In the genomic region with DNA sequence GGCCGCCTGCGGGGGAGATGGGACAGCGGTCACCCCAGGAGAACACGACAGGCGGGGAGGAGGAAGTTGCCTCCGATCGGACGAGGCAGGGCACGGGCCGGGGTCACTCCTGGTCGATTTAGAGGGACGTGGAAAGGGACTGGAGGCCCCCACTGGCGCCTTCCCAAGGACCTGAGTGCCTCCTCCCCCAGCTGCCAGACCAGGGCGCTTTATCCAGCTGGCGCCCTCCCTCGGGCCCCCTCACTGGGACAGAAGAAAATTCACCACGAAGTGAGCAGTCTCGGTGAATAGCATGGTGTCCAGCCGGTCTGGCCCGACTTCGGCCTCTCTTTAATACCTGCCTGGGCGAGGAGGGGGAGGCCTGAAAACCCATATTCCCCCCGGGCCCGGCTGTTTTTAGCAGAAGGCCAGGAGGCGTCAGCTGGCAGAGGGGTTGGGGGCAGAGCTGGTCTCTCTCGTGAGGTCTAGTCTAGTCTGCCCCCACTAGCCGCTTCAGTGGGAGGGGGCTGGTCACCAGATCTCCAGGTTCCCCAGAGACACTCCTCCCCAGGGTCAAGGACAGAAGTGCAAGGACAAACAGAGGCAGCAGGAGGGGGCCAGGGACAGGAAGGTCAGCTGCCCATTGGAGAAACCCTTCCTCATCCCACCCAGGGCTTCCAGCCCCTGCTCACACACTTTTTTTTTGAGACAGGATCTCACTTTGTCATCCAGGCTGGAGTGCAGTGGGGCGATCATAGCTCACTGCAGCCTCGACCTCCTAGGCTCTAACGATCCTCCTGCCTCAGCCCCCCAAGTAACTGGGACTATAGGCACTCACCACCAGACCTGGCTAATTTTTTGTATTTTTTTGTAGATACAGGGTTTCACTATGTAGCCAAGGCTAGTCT, we compare ENCODE assay signal across 8 cellular contexts. TPM values are rescaled to one million over a fixed set of nuclear protein-coding genes. Genes with fewer than 3 reads are reported as not detected.
DNase-seq lines count a peak whose midpoint lies in the region; ATAC-seq lines count a peak whose summit lies in the region.

No MANE protein-coding gene starts in this region.

- intact Hi-C loops in activated T-helper 2 cell treated with anti-CD3 and anti-CD28 coated beads, Interferon-gamma antibody, Interleukin-2, Interleukin-4, amounts not matched to agents 10 μg/mL and 5 μg/mL and 100 μg/mL, durations not matched to agents 14 hours and 24 hours and 36 hours (cut with micrococcal nuclease) = loop anchor here (1.0 kb wide), 1 partner anchor 15 kb away; no protein-coding TSS in a partner anchor
- intact Hi-C loops in left ventricle myocardium superior (cut with micrococcal nuclease) = no loop called here
- intact Hi-C loops in posterior vena cava (cut with DNase I) = no loop called here

- no peaks in the 10 kb centered on the region for H3K36me3 Mint-ChIP-seq in activated T-helper 2 cell treated with anti-CD3 and anti-CD28 coated beads, Interferon-gamma antibody, Interleukin-2, Interleukin-4, amounts not matched to agents 10 μg/mL and 5 μg/mL and 100 μg/mL, durations not matched to agents 14 hours and 24 hours and 36 hours (ENCODE audit: low read depth)

- peak; percentile 80 for DNase-seq in DMS53 (lab: John Stamatoyannopoulos, UW)
- DNase-seq in DMS53 treated with DMSO at 0.1 percent for 48 hours (lab: John Stamatoyannopoulos, UW; ENCODE audit: unreplicated experiment) = no peak
- DNase-seq in HK-2 (ENCODE audit: unreplicated experiment) = peak; percentile 63
- no peak for DNase-seq in activated T-helper 2 cell treated with anti-CD3 and anti-CD28 coated beads, Interferon-gamma antibody, Interleukin-2, Interleukin-4, amounts not matched to agents 10 μg/mL and 5 μg/mL and 100 μg/mL, durations not matched to agents 14 hours and 24 hours and 36 hours (ENCODE audit: low spot score)
- peak; percentile 78 for DNase-seq in left ventricle myocardium superior
- DNase-seq in posterior vena cava (ENCODE audit: low spot score) = peak; percentile 85
- no peak for DNase-seq in effector CD8-positive, alpha-beta T cell (lab: John Stamatoyannopoulos, UW)

- peaks cover 24% of the 10 kb centered on the region for H3K4me1 Mint-ChIP-seq in activated T-helper 2 cell treated with anti-CD3 and anti-CD28 coated beads, Interferon-gamma antibody, Interleukin-2, Interleukin-4, amounts not matched to agents 10 μg/mL and 5 μg/mL and 100 μg/mL, durations not matched to agents 14 hours and 24 hours and 36 hours (ENCODE audit: low read depth)

- ATAC-seq in left ventricle myocardium superior = peak; percentile 36
- no peak for ATAC-seq in GM21423 (IDR thresholded peaks at IDR 0.05; ENCODE audit: unreplicated experiment)

- no peaks in the 10 kb centered on the region for H3K27me3 Mint-ChIP-seq in activated T-helper 2 cell treated with anti-CD3 and anti-CD28 coated beads, Interferon-gamma antibody, Interleukin-2, Interleukin-4, amounts not matched to agents 10 μg/mL and 5 μg/mL and 100 μg/mL, durations not matched to agents 14 hours and 24 hours and 36 hours (ENCODE audit: low read depth)

- peak overlapping the region; percentile 56 for H3K4me3 Mint-ChIP-seq in activated T-helper 2 cell treated with anti-CD3 and anti-CD28 coated beads, Interferon-gamma antibody, Interleukin-2, Interleukin-4, amounts not matched to agents 10 μg/mL and 5 μg/mL and 100 μg/mL, durations not matched to agents 14 hours and 24 hours and 36 hours (ENCODE audit: low read depth)

- H3K9me3 Mint-ChIP-seq in activated T-helper 2 cell treated with anti-CD3 and anti-CD28 coated beads, Interferon-gamma antibody, Interleukin-2, Interleukin-4, amounts not matched to agents 10 μg/mL and 5 μg/mL and 100 μg/mL, durations not matched to agents 14 hours and 24 hours and 36 hours = no peaks in the 10 kb centered on the region

- peak overlapping the region; percentile 13 for H3K27ac Mint-ChIP-seq in activated T-helper 2 cell treated with anti-CD3 and anti-CD28 coated beads, Interferon-gamma antibody, Interleukin-2, Interleukin-4, amounts not matched to agents 10 μg/mL and 5 μg/mL and 100 μg/mL, durations not matched to agents 14 hours and 24 hours and 36 hours

RNA-seq across cellular contexts. Expression of gene FAM229A, which starts 10.2 kb away (rescaled TPM):
- total RNA-seq in activated T-helper 2 cell treated with anti-CD3 and anti-CD28 coated beads, Interferon-gamma antibody, Interleukin-2, Interleukin-4, amounts not matched to agents 10 μg/mL and 5 μg/mL and 100 μg/mL, durations not matched to agents 14 hours and 24 hours and 36 hours = 5.4 and 6.1 TPM in 2 replicates
- 2.8 TPM for total RNA-seq in left ventricle myocardium superior
- total RNA-seq in posterior vena cava = 1 to 10 TPM; 4.4 to 5.4 TPM

RNA-seq across cellular contexts. Expression of gene TSSK3, which starts 10.2 kb away (rescaled TPM):
- 1.1 TPM in 2 replicates for total RNA-seq in activated T-helper 2 cell treated with anti-CD3 and anti-CD28 coated beads, Interferon-gamma antibody, Interleukin-2, Interleukin-4, amounts not matched to agents 10 μg/mL and 5 μg/mL and 100 μg/mL, durations not matched to agents 14 hours and 24 hours and 36 hours
- total RNA-seq in left ventricle myocardium superior (2.0 TPM), posterior vena cava (1 to 10 TPM; 2.6 to 3.9 TPM)

RNA-seq across cellular contexts. Expression of gene MARCKSL1, which starts 16.1 kb away (rescaled TPM):
- total RNA-seq in activated T-helper 2 cell treated with anti-CD3 and anti-CD28 coated beads, Interferon-gamma antibody, Interleukin-2, Interleukin-4, amounts not matched to agents 10 μg/mL and 5 μg/mL and 100 μg/mL, durations not matched to agents 14 hours and 24 hours and 36 hours = 42.5 and 45.0 TPM in 2 replicates
- 15.3 TPM for total RNA-seq in left ventricle myocardium superior
- 10 to 100 TPM; 40.9 to 43.9 TPM for total RNA-seq in posterior vena cava

RNA-seq across cellular contexts. Expression of gene BSDC1, which starts 42.1 kb away (rescaled TPM):
- total RNA-seq in activated T-helper 2 cell treated with anti-CD3 and anti-CD28 coated beads, Interferon-gamma antibody, Interleukin-2, Interleukin-4, amounts not matched to agents 10 μg/mL and 5 μg/mL and 100 μg/mL, durations not matched to agents 14 hours and 24 hours and 36 hours = 48.9 and 54.3 TPM in 2 replicates
- total RNA-seq in left ventricle myocardium superior (40.5 TPM), posterior vena cava (10 to 100 TPM; 37.2 to 42.5 TPM)

Comparison
In these comparisons a context has a peak if more than half of its experiments do, and no peak if none do; other contexts are left out.
1. DNase-seq: peak in DMS53 (single experiment), HK-2 (single experiment), left ventricle myocardium superior (single experiment) and posterior vena cava (single experiment); none in DMS53 treated with DMSO at 0.1 percent for 48 hours (single experiment), activated T-helper 2 cell treated with anti-CD3 and anti-CD28 coated beads, Interferon-gamma antibody, Interleukin-2, Interleukin-4, amounts not matched to agents 10 μg/mL and 5 μg/mL and 100 μg/mL, durations not matched to agents 14 hours and 24 hours and 36 hours (single experiment) and effector CD8-positive, alpha-beta T cell (single experiment).